In genomic region chr12:128818065-128819022, GRCh38 we compare ENCODE assay signal across 8 cellular contexts. TPM values are rescaled to one million over a fixed set of nuclear protein-coding genes. Genes with fewer than 3 reads are reported as not detected.
DNase-seq lines count a peak whose midpoint lies in the region; ATAC-seq, FAIRE-seq and TF ChIP-seq lines count a peak whose summit lies in the region.

No MANE protein-coding gene starts in this region.

- TF ChIP-seq EP300 in ovary (IDR thresholded peaks at IDR 0.05) = no peak

- peaks cover 64% of the 10 kb centered on the region for H3K4me1 Mint-ChIP-seq in memory B cell

- no peaks in the 10 kb centered on the region for H3K27me3 Mint-ChIP-seq in memory B cell

- peak overlapping the region; percentile 62 for H3K4me3 Mint-ChIP-seq in memory B cell

- peaks cover 11% of the 10 kb centered on the region for H3K4me1 ChIP-seq in ovary (ENCODE audit: insufficient read depth)

- no peak overlapping the region for H3K4me3 ChIP-seq in AG09309 (ENCODE audit: control insufficient read depth, low read depth, low read length)
- no peak overlapping the region for H3K4me3 ChIP-seq in ovary

- no peaks in the 10 kb centered on the region for H3K9me3 Mint-ChIP-seq in memory B cell

- H3K27me3 ChIP-seq in ovary = no peaks in the 10 kb centered on the region

- intact Hi-C loops in ovary (cut with DNase I) = no loop called here

- peak; percentile 32 for DNase-seq in AG09309 (ENCODE audit: low read depth)
- DNase-seq in astrocyte of the hippocampus (ENCODE audit: low read depth, low spot score) = peak; percentile 79
- DNase-seq in memory B cell (ENCODE audit: low spot score in 2 of 2) = no peak
- DNase-seq in HTR-8/SVneo (ENCODE audit: insufficient read length, low spot score) = no peak
- DNase-seq in ovary = no peak
- DNase-seq in stimulated activated CD8-positive, alpha-beta memory T cell treated with anti-CD3 and anti-CD28 coated beads, Interleukin-4, amount 100 ng/mL, for 48 hours = no peak

- peak; percentile 31 for ATAC-seq in HG03342 (IDR thresholded peaks at IDR 0.05; ENCODE audit: unreplicated experiment)
- ATAC-seq in memory B cell (ENCODE audit: low read depth) = peak; percentile 25

- peak overlapping the region; percentile 92 for H3K27ac Mint-ChIP-seq in memory B cell

- WGBS in ovary, 3 donors = 52 to 68% (median 67%) methylated on average over 13 of the region's 13 CpGs

- H3K36me3 ChIP-seq in ovary = no peaks in the 10 kb centered on the region

- TF ChIP-seq CTCF in AG09309 (IDR thresholded peaks at IDR 0.05; ENCODE audit: control insufficient read depth, insufficient read depth, low read depth, low read length, missing control alignments) (no peak), ovary (IDR thresholded peaks at IDR 0.05) (no peak)

- no peak for FAIRE-seq in HTR-8/SVneo (lab: Jason Lieb, UNC)

- no peak overlapping the region for H3K27ac ChIP-seq in ovary

- H3K36me3 Mint-ChIP-seq in memory B cell = peaks cover 10% of the 10 kb centered on the region

- no peaks in the 10 kb centered on the region for H3K9me3 ChIP-seq in ovary

- peak; percentile 9 for TF ChIP-seq POLR2A in GM19193 (IDR thresholded peaks at IDR 0.05; ENCODE audit: extremely low read depth, insufficient read depth, insufficient read length)
- no peak for TF ChIP-seq POLR2A in ovary (IDR thresholded peaks at IDR 0.05)

RNA-seq across cellular contexts. Expression of gene SLC15A4, which starts 5.4 kb away (rescaled TPM):
- 10 to 100 TPM; 19.0 to 33.2 (median 24.7) TPM for total RNA-seq in ovary
- 10 to 100 TPM; 18.1 to 22.6 TPM for polyA plus RNA-seq in ovary

RNA-seq across cellular contexts. Expression of gene GLT1D1, which starts 34.9 kb away (rescaled TPM):
- total RNA-seq in ovary = under 1 TPM in 6 of 7 donors, not detected in 1; 0.12 to 0.61 (median 0.28) TPM
- polyA plus RNA-seq in ovary = under 1 TPM; 0.16 to 0.23 TPM

Comparison
In these comparisons a context has a peak if more than half of its experiments do, and no peak if none do; other contexts are left out.
1. DNase-seq: peak in AG09309 (single experiment) and astrocyte of the hippocampus (single experiment); none in memory B cell (0 of 2), HTR-8/SVneo (single experiment), ovary (0 of 5) and stimulated activated CD8-positive, alpha-beta memory T cell treated with anti-CD3 and anti-CD28 coated beads, Interleukin-4, amount 100 ng/mL, for 48 hours (single experiment).